ENCODE assay signal across 1 cellular context in genomic region chr7:20388064-20388463, GRCh38.
TF ChIP-seq lines count a peak whose summit lies in the region.

No MANE protein-coding gene starts in this region.

TF ChIP-seq in HEK293, 187 proteins besides CTCF, POLR2A, EP300 and RAD21 (continued from another document):
- peak; percentile 74 for TF ChIP-seq PRDM6 (tag by site-specific recombination; IDR thresholded peaks at IDR 0.05)
TF ChIP-seq in HEK293: peak in this region for 12.
